9 cellular contexts compared by ENCODE assay signal in genomic region chr1:212596798-212597197, GRCh38. TPM values are rescaled to one million over a fixed set of nuclear protein-coding genes. Genes with fewer than 3 reads are reported as not detected.
DNase-seq lines count a peak whose midpoint lies in the region; ATAC-seq and TF ChIP-seq lines count a peak whose summit lies in the region.
"Had no signal": no experiment of that assay in that cellular context is flagged by ENCODE, and none has a peak within 500 bp of the region (broad histone marks: within the 10 kb centered on the region; RNA-seq: fewer than 3 reads in every experiment).

No MANE protein-coding gene starts in this region.

- peaks cover 30% of the 10 kb centered on the region for H3K4me1 Mint-ChIP-seq in activated CD4-positive, alpha-beta T cell treated with anti-CD3 and anti-CD28 coated beads, Interleukin-2, amount 10 ng/mL, durations not matched to agents 7 days and 5 days
- peaks cover 26% of the 10 kb centered on the region for H3K4me1 Mint-ChIP-seq in activated CD8-positive, alpha-beta T cell treated with anti-CD3 and anti-CD28 coated beads, Interleukin-2, amount 10 ng/mL, durations not matched to agents 7 days and 5 days (ENCODE audit: low read depth)

- peaks cover 2% of the 10 kb centered on the region for H3K36me3 Mint-ChIP-seq in activated CD4-positive, alpha-beta T cell treated with anti-CD3 and anti-CD28 coated beads, Interleukin-2, amount 10 ng/mL, durations not matched to agents 7 days and 5 days (ENCODE audit: low read depth)
- peaks cover 5% of the 10 kb centered on the region for H3K36me3 Mint-ChIP-seq in activated CD8-positive, alpha-beta T cell treated with anti-CD3 and anti-CD28 coated beads, Interleukin-2, amount 10 ng/mL, durations not matched to agents 7 days and 5 days (ENCODE audit: low read depth)

- H3K4me3 ChIP-seq in stomach = no peak overlapping the region
- H3K4me3 ChIP-seq in foreskin fibroblast (ENCODE audit: low read depth in 1 of 2, low read length in 2 of 2) = peak overlapping the region in 1 of 2 donors; percentile 23

- no peak for ATAC-seq in activated CD8-positive, alpha-beta T cell treated with anti-CD3 and anti-CD28 coated beads, Interleukin-2, amount 10 ng/mL, durations not matched to agents 7 days and 5 days
- no peak for ATAC-seq in GM18861 (IDR thresholded peaks at IDR 0.05; ENCODE audit: unreplicated experiment)

- 86 to 93% (median 91%) methylated on average over 3 of the region's 3 CpGs for WGBS in stomach, 5 donors

- no peak for DNase-seq in activated CD4-positive, alpha-beta T cell treated with anti-CD3 and anti-CD28 coated beads, Interleukin-2, amount 10 ng/mL, durations not matched to agents 7 days and 5 days
- no peak for DNase-seq in activated CD4-positive, alpha-beta T cell treated with anti-CD3 and anti-CD28 coated beads, Interleukin-2, amount 50 U/mL, for 48 hours
- peak; percentile 18 for DNase-seq in activated CD8-positive, alpha-beta T cell treated with anti-CD3 and anti-CD28 coated beads, Interleukin-2, amount 10 ng/mL, durations not matched to agents 7 days and 5 days
- DNase-seq in kidney tubule cell (ENCODE audit: low spot score) = peak; percentile 17
- no peak for DNase-seq in stomach
- no peak for DNase-seq in NCI-H2081 treated with DMSO at 0.1 percent for 48 hours (lab: John Stamatoyannopoulos, UW)
- DNase-seq in foreskin fibroblast = no peak
- DNase-seq: activated effector memory CD4-positive, alpha-beta T cell treated with Interleukin-2 at 50 U/mL for 16 hours had no signal

- H3K36me3 ChIP-seq in stomach = no peaks in the 10 kb centered on the region

- peaks cover 5% of the 10 kb centered on the region for H3K9me3 Mint-ChIP-seq in activated CD4-positive, alpha-beta T cell treated with anti-CD3 and anti-CD28 coated beads, Interleukin-2, amount 10 ng/mL, durations not matched to agents 7 days and 5 days
- no peaks in the 10 kb centered on the region for H3K9me3 Mint-ChIP-seq in activated CD8-positive, alpha-beta T cell treated with anti-CD3 and anti-CD28 coated beads, Interleukin-2, amount 10 ng/mL, durations not matched to agents 7 days and 5 days (ENCODE audit: insufficient read depth)

- peak overlapping the region in 3 of 5 donors; percentile 47 to 58 (median 57) for H3K27ac ChIP-seq in stomach

- no peaks in the 10 kb centered on the region for H3K9me3 ChIP-seq in stomach

- CTCF ChIA-PET in activated CD4-positive, alpha-beta T cell treated with anti-CD3 and anti-CD28 coated beads, Interleukin-2, amount 10 ng/mL, durations not matched to agents 7 days and 5 days (lab: Charles Lee) = interaction anchor here (0.5 to 2.1 kb wide), 11 partner anchors 10 to 1448 kb away, joined by 3 to 10 read pairs (median 3); partner anchors contain the start of gene ATF3
- CTCF ChIA-PET in activated CD8-positive, alpha-beta T cell treated with anti-CD3 and anti-CD28 coated beads, Interleukin-2, amount 10 ng/mL, durations not matched to agents 7 days and 5 days (lab: Charles Lee) = interaction anchor here (0.9 to 2.2 kb wide), 11 partner anchors 9 to 141 kb away, joined by 3 to 18 read pairs (median 5); partner anchors contain the start of gene ATF3

- peaks cover 0 to 15% (median 7%) of the 10 kb centered on the region in 4 donors for H3K4me1 ChIP-seq in stomach

- POLR2A ChIA-PET in activated CD4-positive, alpha-beta T cell treated with anti-CD3 and anti-CD28 coated beads, Interleukin-2, amount 10 ng/mL, durations not matched to agents 7 days and 5 days (lab: Charles Lee) = no interaction called here
- POLR2A ChIA-PET in activated CD8-positive, alpha-beta T cell treated with anti-CD3 and anti-CD28 coated beads, Interleukin-2, amount 10 ng/mL, durations not matched to agents 7 days and 5 days (lab: Charles Lee) = interaction anchor here (0.7 to 5.0 kb wide), 3 partner anchors 11 to 119 kb away, joined by 3 to 67 read pairs (median 5); partner anchors contain the start of gene ATF3

- intact Hi-C loops in stomach (cut with DNase I; ENCODE audit: low total_unique reads) = no loop called here

- TF ChIP-seq POLR2A in stomach (IDR thresholded peaks at IDR 0.05) = no peak

- TF ChIP-seq CTCF in stomach (IDR thresholded peaks at IDR 0.05) (no peak), foreskin fibroblast (IDR thresholded peaks at IDR 0.05; ENCODE audit: low read depth, low read length) (no peak)

- H3K27me3 ChIP-seq in stomach = peaks cover 0 to 8% (median 0%) of the 10 kb centered on the region in 3 donors

- peak overlapping the region; percentile 66 for H3K4me3 Mint-ChIP-seq in activated CD4-positive, alpha-beta T cell treated with anti-CD3 and anti-CD28 coated beads, Interleukin-2, amount 10 ng/mL, durations not matched to agents 7 days and 5 days
- H3K4me3 Mint-ChIP-seq in activated CD8-positive, alpha-beta T cell treated with anti-CD3 and anti-CD28 coated beads, Interleukin-2, amount 10 ng/mL, durations not matched to agents 7 days and 5 days = peak overlapping the region; percentile 78

- H3K27ac Mint-ChIP-seq in activated CD4-positive, alpha-beta T cell treated with anti-CD3 and anti-CD28 coated beads, Interleukin-2, amount 10 ng/mL, durations not matched to agents 7 days and 5 days = peak overlapping the region; percentile 93
- H3K27ac Mint-ChIP-seq in activated CD8-positive, alpha-beta T cell treated with anti-CD3 and anti-CD28 coated beads, Interleukin-2, amount 10 ng/mL, durations not matched to agents 7 days and 5 days = peak overlapping the region; percentile 96

- peaks cover 21% of the 10 kb centered on the region for H3K27me3 Mint-ChIP-seq in activated CD4-positive, alpha-beta T cell treated with anti-CD3 and anti-CD28 coated beads, Interleukin-2, amount 10 ng/mL, durations not matched to agents 7 days and 5 days
- peaks cover 23% of the 10 kb centered on the region for H3K27me3 Mint-ChIP-seq in activated CD8-positive, alpha-beta T cell treated with anti-CD3 and anti-CD28 coated beads, Interleukin-2, amount 10 ng/mL, durations not matched to agents 7 days and 5 days (ENCODE audit: low read depth)

- TF ChIP-seq EP300 in stomach (IDR thresholded peaks at IDR 0.05) = no peak

RNA-seq across cellular contexts. Expression of gene ATF3, which starts 11.8 kb away (rescaled TPM):
- total RNA-seq in activated CD4-positive, alpha-beta T cell treated with anti-CD3 and anti-CD28 coated beads, Interleukin-2, amount 10 ng/mL, durations not matched to agents 7 days and 5 days = 10 to 100 TPM; 10.0 to 13.0 TPM
- 10 to 100 TPM; 12.1 to 12.5 TPM for total RNA-seq in activated CD8-positive, alpha-beta T cell treated with anti-CD3 and anti-CD28 coated beads, Interleukin-2, amount 10 ng/mL, durations not matched to agents 7 days and 5 days
- 10 to 100 TPM in 4 of 5 donors, not detected in 1; 14.0 to 59.8 (median 24.3) TPM for total RNA-seq in stomach
- polyA plus RNA-seq in stomach = 10 to 100 TPM; 19.9 to 60.2 (median 33.0) TPM

Comparison
In these comparisons a context has a peak if more than half of its experiments do, and no peak if none do; other contexts are left out.
1. DNase-seq: peak in activated CD8-positive, alpha-beta T cell treated with anti-CD3 and anti-CD28 coated beads, Interleukin-2, amount 10 ng/mL, durations not matched to agents 7 days and 5 days (single experiment) and kidney tubule cell (single experiment); none in activated CD4-positive, alpha-beta T cell treated with anti-CD3 and anti-CD28 coated beads, Interleukin-2, amount 10 ng/mL, durations not matched to agents 7 days and 5 days (single experiment), activated CD4-positive, alpha-beta T cell treated with anti-CD3 and anti-CD28 coated beads, Interleukin-2, amount 50 U/mL, for 48 hours (0 of 2), stomach (single experiment), NCI-H2081 treated with DMSO at 0.1 percent for 48 hours (single experiment) and foreskin fibroblast (0 of 2).